In genomic region chr17:68387485-68387884, GRCh38 we compare ENCODE assay signal across 23 cellular contexts.
"Had no signal": no experiment of that assay in that cellular context is flagged by ENCODE, and none has a peak within 500 bp of the region (broad histone marks: within the 10 kb centered on the region; RNA-seq: fewer than 3 reads in every experiment).

No MANE protein-coding gene starts in this region.

- H3K27me3 Mint-ChIP-seq: activated CD4-positive, alpha-beta T cell treated with anti-CD3 and anti-CD28 coated beads for 36 hours; activated T-cell treated with anti-CD3 and anti-CD28 coated beads, Interleukin-2, amount 50 U/mL, for 24 hours; dendritic cell treated with granulocyte-macrophage colony-stimulating factor and Interleukin-4, amounts not matched to agents 40 ng/mL and 50 ng/mL, for 4 days; naive thymus-derived CD8-positive, alpha-beta T cell; stimulated activated memory B cell treated with anti-CD40 and anti-IgM and Interleukin-4, amounts not matched to agents 10 μg/mL and 1 μg/mL and 100 μg/mL, for 72 hours had no signal

- H3K9me3 Mint-ChIP-seq: activated B cell treated with CpG ODN at 0.5 μM for 24 hours; activated naive CD4-positive, alpha-beta T cell treated with anti-CD3 and anti-CD28 coated beads for 36 hours; activated T-cell treated with anti-CD3 and anti-CD28 coated beads, Interleukin-2, amount 50 U/mL, for 24 hours; dendritic cell treated with granulocyte-macrophage colony-stimulating factor and Interleukin-4, amounts not matched to agents 40 ng/mL and 50 ng/mL, for 4 days; naive thymus-derived CD8-positive, alpha-beta T cell; neural progenitor cell; stimulated activated memory B cell treated with anti-CD40 and anti-IgM and Interleukin-4, amounts not matched to agents 10 μg/mL and 1 μg/mL and 100 μg/mL, for 72 hours had no signal

- H3K27ac Mint-ChIP-seq: activated B cell treated with CpG ODN at 0.5 μM for 24 hours; activated CD4-positive, alpha-beta T cell treated with anti-CD3 and anti-CD28 coated beads for 36 hours; activated naive CD4-positive, alpha-beta T cell treated with anti-CD3 and anti-CD28 coated beads for 36 hours; activated T-cell treated with anti-CD3 and anti-CD28 coated beads, Interleukin-2, amount 50 U/mL, for 24 hours; dendritic cell treated with granulocyte-macrophage colony-stimulating factor and Interleukin-4, amounts not matched to agents 40 ng/mL and 50 ng/mL, for 4 days; neural progenitor cell; stimulated activated memory B cell treated with anti-CD40 and anti-IgM and Interleukin-4, amounts not matched to agents 10 μg/mL and 1 μg/mL and 100 μg/mL, for 72 hours had no signal

- ATAC-seq: activated CD4-positive, alpha-beta T cell treated with anti-CD3 and anti-CD28 coated beads for 36 hours; lower lobe of right lung; naive thymus-derived CD8-positive, alpha-beta T cell; right cardiac atrium; stimulated activated memory B cell treated with anti-CD40 and anti-IgM and Interleukin-4, amounts not matched to agents 10 μg/mL and 1 μg/mL and 100 μg/mL, for 72 hours had no signal

- H3K4me3 Mint-ChIP-seq: activated B cell treated with CpG ODN at 0.5 μM for 24 hours; activated CD4-positive, alpha-beta T cell treated with anti-CD3 and anti-CD28 coated beads for 36 hours; activated naive CD4-positive, alpha-beta T cell treated with anti-CD3 and anti-CD28 coated beads for 36 hours; activated T-cell treated with anti-CD3 and anti-CD28 coated beads, Interleukin-2, amount 50 U/mL, for 24 hours; dendritic cell treated with granulocyte-macrophage colony-stimulating factor and Interleukin-4, amounts not matched to agents 40 ng/mL and 50 ng/mL, for 4 days; naive thymus-derived CD8-positive, alpha-beta T cell; neural progenitor cell; stimulated activated memory B cell treated with anti-CD40 and anti-IgM and Interleukin-4, amounts not matched to agents 10 μg/mL and 1 μg/mL and 100 μg/mL, for 72 hours had no signal

- DNase-seq: activated B cell treated with CpG ODN at 0.5 μM for 24 hours; activated CD4-positive, alpha-beta T cell treated with anti-CD3 and anti-CD28 coated beads for 36 hours; activated CD4-positive, alpha-beta T cell treated with anti-CD3 and anti-CD28 coated beads, Interleukin-2, amount 50 U/mL, for 4 hours; activated CD8-positive, alpha-beta memory T cell treated with anti-CD3 and anti-CD28 coated beads, Interleukin-2, amount 50 U/mL, for 4 hours; activated naive CD4-positive, alpha-beta T cell treated with anti-CD3 and anti-CD28 coated beads for 36 hours; activated T-cell treated with anti-CD3 and anti-CD28 coated beads, Interleukin-2, amount 50 U/mL, for 24 hours; amygdala; effector CD4-positive, alpha-beta T cell; erythroblast; foreskin fibroblast; kidney; lower lobe of right lung; naive thymus-derived CD8-positive, alpha-beta T cell; right cardiac atrium; stomach; T1000; uterus had no signal

- H3K4me1 Mint-ChIP-seq: activated B cell treated with CpG ODN at 0.5 μM for 24 hours; stimulated activated memory B cell treated with anti-CD40 and anti-IgM and Interleukin-4, amounts not matched to agents 10 μg/mL and 1 μg/mL and 100 μg/mL, for 72 hours had no signal

- H3K36me3 Mint-ChIP-seq: naive thymus-derived CD8-positive, alpha-beta T cell; neural progenitor cell; stimulated activated memory B cell treated with anti-CD40 and anti-IgM and Interleukin-4, amounts not matched to agents 10 μg/mL and 1 μg/mL and 100 μg/mL, for 72 hours had no signal

- H3K9me3 ChIP-seq: lower lobe of right lung, prostate gland, stomach, suprapubic skin, tibial nerve, uterus had no signal
